Comparison of ENCODE assay signal across 34 cellular contexts in the genomic region with DNA sequence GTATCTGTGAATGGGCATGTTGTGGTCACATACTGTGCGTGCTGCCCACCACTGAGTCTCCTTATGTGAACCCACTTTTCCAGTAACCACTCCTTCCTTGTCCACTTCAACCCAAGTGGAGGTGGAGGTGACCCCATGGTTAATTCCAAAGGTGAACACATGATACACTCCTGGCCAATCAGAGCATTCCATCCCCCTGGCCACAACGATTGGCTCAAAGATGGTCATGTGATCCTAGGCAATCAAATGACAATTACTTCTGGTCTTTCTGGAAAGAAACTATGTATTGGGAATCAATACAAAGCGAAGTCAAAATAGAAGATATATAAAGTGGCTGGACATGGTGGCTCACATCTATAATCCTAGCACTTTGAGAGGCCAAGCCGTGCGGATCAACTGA. TPM values are rescaled to one million over a fixed set of nuclear protein-coding genes. Genes with fewer than 3 reads are reported as not detected.
"Had no signal": no experiment of that assay in that cellular context is flagged by ENCODE, and none has a peak within 500 bp of the region (broad histone marks: within the 10 kb centered on the region; RNA-seq: fewer than 3 reads in every experiment).

No MANE protein-coding gene starts in this region.

- H3K4me1 ChIP-seq: ascending aorta had no signal

- H3K36me3 ChIP-seq: ascending aorta, cardiac muscle cell had no signal

- H3K27ac ChIP-seq: ascending aorta, cardiac muscle cell, VCaP had no signal

- DNase-seq: activated CD4-positive, alpha-beta memory T cell treated with anti-CD3 and anti-CD28 coated beads, Interleukin-2, amount 10 ng/mL, durations not matched to agents 7 days and 5 days; activated CD4-positive, alpha-beta T cell treated with anti-CD3 and anti-CD28 coated beads for 1 hour; activated CD4-positive, alpha-beta T cell treated with anti-CD3 and anti-CD28 coated beads for 36 hours; activated CD4-positive, alpha-beta T cell treated with anti-CD3 and anti-CD28 coated beads for 48 hours; activated CD4-positive, alpha-beta T cell treated with anti-CD3 and anti-CD28 coated beads, Interleukin-2, amount 10 ng/mL, durations not matched to agents 7 days and 5 days; activated CD4-positive, alpha-beta T cell treated with anti-CD3 and anti-CD28 coated beads, Interleukin-2, amount 50 U/mL, for 48 hours; activated CD4-positive, CD25-positive, alpha-beta regulatory T cell; activated CD8-positive, alpha-beta memory T cell treated with anti-CD3 and anti-CD28 coated beads for 24 hours; activated CD8-positive, alpha-beta memory T cell treated with anti-CD3 and anti-CD28 coated beads, Interleukin-2, amount 10 ng/mL, durations not matched to agents 7 days and 5 days; activated CD8-positive, alpha-beta memory T cell treated with anti-CD3 and anti-CD28 coated beads, Interleukin-2, amount 50 U/mL, for 48 hours; activated CD8-positive, alpha-beta T cell treated with anti-CD3 and anti-CD28 coated beads, Interleukin-2, amount 10 ng/mL, durations not matched to agents 7 days and 5 days; activated effector memory CD4-positive, alpha-beta T cell treated with Interleukin-2 at 50 U/mL for 16 hours; activated gamma-delta T cell; activated naive CD4-positive, alpha-beta T cell treated with anti-CD3 and anti-CD28 coated beads, Interleukin-2, amount 10 ng/mL, durations not matched to agents 7 days and 5 days; activated naive CD4-positive, alpha-beta T cell treated with Interleukin-2 at 50 U/mL for 16 hours; activated naive CD8-positive, alpha-beta T cell treated with anti-CD3 and anti-CD28 coated beads, Interleukin-2, amount 10 ng/mL, durations not matched to agents 7 days and 5 days; activated naive CD8-positive, alpha-beta T cell treated with anti-CD3 and anti-CD28 coated beads, Interleukin-2, amount 50 U/mL, for 24 hours; activated T-cell treated with anti-CD3 and anti-CD28 coated beads, Interleukin-2, amount 50 U/mL, for 24 hours; activated T-cell treated with anti-CD3 and anti-CD28 coated beads, Interleukin-2, amount 50 U/mL, for 48 hours; amygdala; anterior cingulate cortex; caudate nucleus; cerebellar nuclear complex; T-helper 1 cell; T-helper 2 cell; T-helper 9 cell had no signal

- H3K4me3 ChIP-seq: ascending aorta, cardiac muscle cell had no signal

- FAIRE-seq: bronchial epithelial cell, TTC549 had no signal

- H3K9me3 ChIP-seq: ascending aorta had no signal

- ATAC-seq: activated CD4-positive, alpha-beta T cell treated with anti-CD3 and anti-CD28 coated beads for 36 hours; activated CD4-positive, CD25-positive, alpha-beta regulatory T cell treated with anti-CD3 and anti-CD28 coated beads, Interleukin-2, amount 50 U/mL, for 24 hours; activated CD8-positive, alpha-beta memory T cell treated with anti-CD3 and anti-CD28 coated beads, Interleukin-2, amount 10 ng/mL, durations not matched to agents 7 days and 5 days; activated CD8-positive, alpha-beta T cell treated with anti-CD3 and anti-CD28 coated beads, Interleukin-2, amount 10 ng/mL, durations not matched to agents 7 days and 5 days; activated naive CD8-positive, alpha-beta T cell treated with anti-CD3 and anti-CD28 coated beads, Interleukin-2, amount 50 U/mL, for 24 hours had no signal

- H3K27me3 ChIP-seq: ascending aorta, cardiac muscle cell had no signal

RNA-seq across cellular contexts. Expression of gene CCDC60, which starts 20.2 kb away (rescaled TPM):
- total RNA-seq: activated CD4-positive, alpha-beta memory T cell treated with anti-CD3 and anti-CD28 coated beads, Interleukin-2, amount 10 ng/mL, durations not matched to agents 7 days and 5 days; activated CD4-positive, alpha-beta T cell treated with anti-CD3 and anti-CD28 coated beads for 36 hours; activated CD4-positive, alpha-beta T cell treated with anti-CD3 and anti-CD28 coated beads, Interleukin-2, amount 10 ng/mL, durations not matched to agents 7 days and 5 days; activated CD8-positive, alpha-beta memory T cell treated with anti-CD3 and anti-CD28 coated beads, Interleukin-2, amount 10 ng/mL, durations not matched to agents 7 days and 5 days; activated CD8-positive, alpha-beta T cell treated with anti-CD3 and anti-CD28 coated beads, Interleukin-2, amount 10 ng/mL, durations not matched to agents 7 days and 5 days; activated naive CD8-positive, alpha-beta T cell treated with anti-CD3 and anti-CD28 coated beads, Interleukin-2, amount 10 ng/mL, durations not matched to agents 7 days and 5 days; activated T-helper 2 cell treated with anti-CD3 and anti-CD28 coated beads, Interferon-gamma antibody, Interleukin-2, Interleukin-4, amounts not matched to agents 10 μg/mL and 5 μg/mL and 100 μg/mL, durations not matched to agents 14 hours and 24 hours and 36 hours; ascending aorta had no signal
- polyA plus RNA-seq: adipose tissue had no signal
